10 cellular contexts compared by ENCODE assay signal in the genomic region with DNA sequence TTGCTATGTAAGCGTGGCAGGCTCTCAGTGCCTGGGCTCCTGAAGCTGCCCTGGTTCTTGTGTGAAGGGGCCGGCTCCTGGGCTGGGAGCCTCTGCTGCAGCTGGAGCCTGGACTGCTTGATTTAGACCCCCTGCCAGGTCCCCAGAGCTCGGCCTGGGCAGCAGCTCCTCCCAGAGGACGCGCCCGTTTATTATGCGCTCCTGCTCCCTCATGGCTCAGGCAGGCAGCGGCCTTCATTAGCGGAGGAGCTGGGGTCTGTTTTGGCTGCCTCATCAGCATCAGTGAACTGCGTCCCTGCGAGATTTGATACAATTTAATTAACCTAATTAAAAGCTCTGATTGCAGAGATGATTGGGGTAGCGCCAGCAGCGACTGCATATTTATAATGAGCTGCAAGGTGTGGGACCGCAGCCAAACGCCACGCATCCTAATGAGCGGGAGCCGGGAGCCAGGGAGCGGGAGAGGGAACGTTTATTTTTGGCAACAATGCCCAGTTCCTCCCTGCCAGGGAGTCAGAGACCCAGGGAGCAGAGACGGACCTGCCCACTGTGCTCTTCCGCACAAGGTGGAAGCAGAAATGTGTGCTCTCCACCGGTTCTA. TPM values are rescaled to one million over a fixed set of nuclear protein-coding genes. Genes with fewer than 3 reads are reported as not detected.
DNase-seq lines count a peak whose midpoint lies in the region; FAIRE-seq and TF ChIP-seq lines count a peak whose summit lies in the region.
"Had no signal": no experiment of that assay in that cellular context is flagged by ENCODE, and none has a peak within 500 bp of the region (broad histone marks: within the 10 kb centered on the region; RNA-seq: fewer than 3 reads in every experiment).

No MANE protein-coding gene starts in this region.

- peaks cover 48% of the 10 kb centered on the region for H3K4me1 ChIP-seq in NT2/D1 (ENCODE audit: insufficient read depth, insufficient read length)
- peaks cover 55 to 70% (median 67%) of the 10 kb centered on the region in 3 donors for H3K4me1 ChIP-seq in skeletal muscle tissue (ENCODE audit: control insufficient read depth in 3 of 3, insufficient read depth in 3 of 3, low read length in 3 of 3)

- H3K9me3 ChIP-seq in NT2/D1 (ENCODE audit: insufficient read depth, low read length) (no peaks in the 10 kb centered on the region), skeletal muscle tissue (ENCODE audit: control insufficient read depth in 3 of 3, low read length in 3 of 3) (no peaks in the 10 kb centered on the region)

- H3K27me3 ChIP-seq in NT2/D1 (ENCODE audit: insufficient read depth, insufficient read length) (no peaks in the 10 kb centered on the region), skeletal muscle tissue (ENCODE audit: control insufficient read depth in 3 of 3, insufficient read depth in 3 of 3, low read length in 3 of 3) (peaks cover 0 to 2% (median 0%) of the 10 kb centered on the region in 3 donors)

- H3K36me3 ChIP-seq in NT2/D1 (ENCODE audit: insufficient read depth, insufficient read length, low read length) = peaks cover 24% of the 10 kb centered on the region
- H3K36me3 ChIP-seq in skeletal muscle tissue (ENCODE audit: control insufficient read depth in 3 of 3, insufficient read depth in 3 of 3, low read length in 3 of 3) = peaks cover 15 to 20% (median 19%) of the 10 kb centered on the region in 3 donors

- peak overlapping the region; percentile 63 for H3K27ac ChIP-seq in skeletal muscle tissue (ENCODE audit: low read depth, low read length)

- H3K9ac ChIP-seq in NT2/D1 (ENCODE audit: insufficient read length, low read depth) = peak overlapping the region; percentile 82
- peak overlapping the region; percentile 61 to 81 (median 62) for H3K9ac ChIP-seq in skeletal muscle tissue (ENCODE audit: low read depth in 1 of 3, low read length in 3 of 3)

- in situ Hi-C loops in KBM-7 (cut with MboI; ENCODE audit: low pct_unique_long_range_greater_than_20kb, low sequenced_read_pairs) = loop anchor here (25.0 kb wide), 1 partner anchor 808 kb away; no protein-coding TSS in a partner anchor

- DNase-seq in NCI-H2029 (lab: John Stamatoyannopoulos, UW) (peak; percentile 59), NCI-H2029 treated with DMSO at 0.1 percent for 48 hours (lab: John Stamatoyannopoulos, UW) (no peak), NT2/D1 (ENCODE audit: low read depth, low spot score) (peak; percentile 81), fibroblast of pulmonary artery (ENCODE audit: low read depth) (peak; percentile 38), RCC 7860 (ENCODE audit: low spot score) (no peak), KBM-7 (no peak)
- no peak for DNase-seq in stimulated activated CD4-positive, alpha-beta T cell treated with anti-CD3 and anti-CD28 coated beads, Interleukin-4, amount 100 ng/mL, for 24 hours

- TF ChIP-seq CTCF in fibroblast of pulmonary artery (IDR thresholded peaks at IDR 0.05; ENCODE audit: low read length, missing control alignments) = peak; percentile 1

- FAIRE-seq in RCC 7860 (lab: Jason Lieb, UNC) = no peak
- FAIRE-seq: A204.1 had no signal

- H3K4me3 ChIP-seq in NT2/D1 (ENCODE audit: insufficient read length, low read depth) = no peak overlapping the region
- H3K4me3 ChIP-seq in fibroblast of pulmonary artery (replicated peaks; ENCODE audit: low read depth, low read length) = no peak overlapping the region
- H3K4me3 ChIP-seq in skeletal muscle tissue (ENCODE audit: low read length in 3 of 3) = peak overlapping the region; percentile 23 to 58 (median 46)
- H3K4me3 ChIP-seq: lung had no signal

RNA-seq across cellular contexts. Expression of a gene that starts 16.6 kb away (rescaled TPM):
- total RNA-seq in skeletal muscle tissue = 61.1 TPM

RNA-seq across cellular contexts. Expression of a gene that starts 17.4 kb away (rescaled TPM):
- 0.52 TPM for total RNA-seq in skeletal muscle tissue

RNA-seq across cellular contexts. Expression of a gene that starts 23.9 kb away (rescaled TPM):
- 58.5 TPM for total RNA-seq in skeletal muscle tissue

RNA-seq across cellular contexts. Expression of a gene that starts 39.4 kb away (rescaled TPM):
- total RNA-seq in skeletal muscle tissue = 53.2 TPM

Comparison
In these comparisons a context has a peak if more than half of its experiments do, and no peak if none do; other contexts are left out.
1. DNase-seq: peak in NCI-H2029 (single experiment), NT2/D1 (single experiment) and fibroblast of pulmonary artery (single experiment); none in NCI-H2029 treated with DMSO at 0.1 percent for 48 hours (single experiment), stimulated activated CD4-positive, alpha-beta T cell treated with anti-CD3 and anti-CD28 coated beads, Interleukin-4, amount 100 ng/mL, for 24 hours (single experiment), RCC 7860 (single experiment) and KBM-7 (single experiment).
2. H3K4me3 ChIP-seq: peak in skeletal muscle tissue (3 of 3); none in NT2/D1 (single experiment) and fibroblast of pulmonary artery (single experiment).